ENCODE assay signal across 4 cellular contexts in genomic region chr1:33507661-33508060, GRCh38.
A peak's percentile ranks its signal among the peaks of the same experiment; 100 is the strongest.
TF ChIP-seq lines count a peak whose summit lies in the region.

No MANE protein-coding gene starts in this region.

TF ChIP-seq in HepG2, 621 proteins besides CTCF, POLR2A, EP300 and RAD21:
- TF ChIP-seq NFIC (IDR thresholded peaks at IDR 0.05; ENCODE audit: low read length), result no peak
- TF ChIP-seq ZNF710 (CRISPR knock-in tag; IDR thresholded peaks at IDR 0.05; ENCODE audit: borderline replicate concordance), result no peak
- 0 out of 2 replicates have a peak, but pooled peaks have one; percentile 28 for TF ChIP-seq ZNF512 (CRISPR knock-in tag; IDR thresholded peaks at IDR 0.05)
- no peak for TF ChIP-seq MAZ (IDR thresholded peaks at IDR 0.05; ENCODE audit: borderline replicate concordance, low read depth, low read length)
- no peak for TF ChIP-seq MAZ (CRISPR knock-in tag; IDR thresholded peaks at IDR 0.05; ENCODE audit: low read depth)

TF ChIP-seq in HEK293, 187 proteins besides CTCF, POLR2A, EP300 and RAD21:
- TF ChIP-seq ZNF16 (tag by site-specific recombination; IDR thresholded peaks at IDR 0.05; ENCODE audit: low read depth) (no peak), ZNF133 (tag by site-specific recombination; IDR thresholded peaks at IDR 0.05) (peak; percentile 96)
TF ChIP-seq in HEK293: peak in this region for 1.

TF ChIP-seq in WTC11, 78 proteins besides CTCF, POLR2A, EP300 and RAD21:
- TF ChIP-seq AR (CRISPR knock-in tag; IDR thresholded peaks at IDR 0.05), result no peak
- 0 out of 2 replicates have a peak, but pooled peaks have one; percentile 21 for TF ChIP-seq ZNF512 (CRISPR knock-in tag; IDR thresholded peaks at IDR 0.05; ENCODE audit: borderline replicate concordance)

TF ChIP-seq in K562, 482 proteins besides CTCF, POLR2A, EP300 and RAD21:
- no peak for TF ChIP-seq TEAD4 (IDR thresholded peaks at IDR 0.05; ENCODE audit: low read length)
- no peak for TF ChIP-seq TEAD4 (CRISPR knock-in tag; IDR thresholded peaks at IDR 0.05; ENCODE audit: borderline replicate concordance)
- no peak for TF ChIP-seq PHF8 (IDR thresholded peaks at IDR 0.05; ENCODE audit: borderline replicate concordance, low read length)
- TF ChIP-seq ZNF512 (tag; IDR thresholded peaks at IDR 0.05), result peak; percentile 87
